24 cellular contexts compared by ENCODE assay signal in genomic region chr6:124076336-124077048, GRCh38.
DNase-seq lines count a peak whose midpoint lies in the region; ATAC-seq and TF ChIP-seq lines count a peak whose summit lies in the region.
"Had no signal": no experiment of that assay in that cellular context is flagged by ENCODE, and none has a peak within 500 bp of the region (broad histone marks: within the 10 kb centered on the region; RNA-seq: fewer than 3 reads in every experiment).

No MANE protein-coding gene starts in this region.

- TF ChIP-seq CTCF in BE2C (IDR thresholded peaks at IDR 0.05; ENCODE audit: low read depth, low read length), result no peak
- no peak for TF ChIP-seq CTCF in HFFc6 (IDR thresholded peaks at IDR 0.05)

- H3K27me3 ChIP-seq in BLaER1 treated with 17β-estradiol and CSF1 and Interleukin-3, amounts not matched to agents 10 nM and 100 nM, result no peaks in the 10 kb centered on the region
- H3K27me3 ChIP-seq in BE2C, result no peaks in the 10 kb centered on the region
- H3K27me3 ChIP-seq: ascending aorta, uterus had no signal

- no peak overlapping the region for H3K27ac Mint-ChIP-seq in HFFc6
- H3K27ac Mint-ChIP-seq: activated naive CD4-positive, alpha-beta T cell treated with anti-CD3 and anti-CD28 coated beads for 36 hours; memory B cell; naive thymus-derived CD8-positive, alpha-beta T cell; T-cell had no signal

- peak overlapping the region in 2 of 10 experiments; percentile 10 to 28; a peak in 2 of 20 replicates for H3K4me3 ChIP-seq in BLaER1 treated with 17β-estradiol and CSF1 and Interleukin-3, amounts not matched to agents 10 nM and 100 nM
- H3K4me3 ChIP-seq in BE2C (ENCODE audit: low read depth, low read length), result no peak overlapping the region
- H3K4me3 ChIP-seq: ascending aorta, coronary artery, GM12878, skin epidermis, uterus had no signal

- H3K36me3 ChIP-seq in BLaER1 treated with 17β-estradiol and CSF1 and Interleukin-3, amounts not matched to agents 10 nM and 100 nM, result no peaks in the 10 kb centered on the region
- no peaks in the 10 kb centered on the region for H3K36me3 ChIP-seq in BE2C
- H3K36me3 ChIP-seq: ascending aorta, uterus had no signal

- CTCF ChIA-PET in HEK293T (lab: Yijun Ruan, JAX), result interaction anchor here (0.6 to 1.2 kb wide), 3 partner anchors 48 to 274 kb away, joined by 3 to 11 read pairs (median 6); no protein-coding TSS in a partner anchor

- H3K9me3 Mint-ChIP-seq in HFFc6, result peaks cover 47% of the 10 kb centered on the region
- H3K9me3 Mint-ChIP-seq: activated naive CD4-positive, alpha-beta T cell treated with anti-CD3 and anti-CD28 coated beads for 36 hours had no signal

- H3K27ac ChIP-seq in BLaER1 treated with 17β-estradiol and CSF1 and Interleukin-3, amounts not matched to agents 10 nM and 100 nM, result peak overlapping the region in 3 of 11 experiments; percentile 4 to 33 (median 8); a peak in 3 of 22 replicates
- H3K27ac ChIP-seq: ascending aorta, coronary artery, KMS-11, skin epidermis, uterus had no signal

- H4K20me1 ChIP-seq in BLaER1 treated with 17β-estradiol and CSF1 and Interleukin-3, amounts not matched to agents 10 nM and 100 nM, result no peaks in the 10 kb centered on the region

- H3K9ac ChIP-seq in BLaER1 treated with 17β-estradiol and CSF1 and Interleukin-3, amounts not matched to agents 10 nM and 100 nM, result peak overlapping the region in 1 of 11 experiments; percentile 30; a peak in 2 of 22 replicates
- H3K9ac ChIP-seq: KMS-11 had no signal

- no peak for ATAC-seq in HG02642 (IDR thresholded peaks at IDR 0.05; ENCODE audit: poor library complexity, unreplicated experiment)
- no peak for ATAC-seq in stimulated activated naive CD8-positive, alpha-beta T cell treated with anti-CD3 and anti-CD28 coated beads, Interleukin-15, Interleukin-2, amounts not matched to agents 100 U/mL and 50 U/mL, for 24 hours
- ATAC-seq: GM12878; naive thymus-derived CD8-positive, alpha-beta T cell; T-cell had no signal

- H3K4me2 ChIP-seq in BLaER1 treated with 17β-estradiol and CSF1 and Interleukin-3, amounts not matched to agents 10 nM and 100 nM, result peak overlapping the region in 8 of 11 experiments; percentile 33 to 87 (median 71); a peak in 16 of 22 replicates
- H3K4me2 ChIP-seq: KMS-11 had no signal

- no peaks in the 10 kb centered on the region for H3K27me3 Mint-ChIP-seq in HFFc6 (ENCODE audit: insufficient read depth)
- H3K27me3 Mint-ChIP-seq: memory B cell, T-cell had no signal

- peaks cover 6% of the 10 kb centered on the region; the same call in 1 of the 2 replicates for H3K36me3 Mint-ChIP-seq in HFFc6 (ENCODE audit: low read depth)
- H3K36me3 Mint-ChIP-seq: memory B cell; naive thymus-derived CD8-positive, alpha-beta T cell; T-cell had no signal

- H3K9me3 ChIP-seq in BLaER1 treated with 17β-estradiol and CSF1 and Interleukin-3, amounts not matched to agents 10 nM and 100 nM (replicated peaks in 1 of 11), result peaks cover 0 to 15% (median 5%) of the 10 kb centered on the region in 11 experiments; a peak in 6 of 22 replicates
- no peaks in the 10 kb centered on the region for H3K9me3 ChIP-seq in BE2C
- H3K9me3 ChIP-seq: ascending aorta, uterus had no signal

- H3K4me1 ChIP-seq in BLaER1 treated with 17β-estradiol and CSF1 and Interleukin-3, amounts not matched to agents 10 nM and 100 nM, result peaks cover 0 to 78% (median 54%) of the 10 kb centered on the region in 10 experiments; a peak in 17 of 20 replicates
- H3K4me1 ChIP-seq in BE2C, result no peaks in the 10 kb centered on the region
- H3K4me1 ChIP-seq: ascending aorta, uterus had no signal

- H3K4me1 Mint-ChIP-seq in HFFc6 (ENCODE audit: low read depth), result no peaks in the 10 kb centered on the region
- H3K4me1 Mint-ChIP-seq: memory B cell; naive thymus-derived CD8-positive, alpha-beta T cell; T-cell had no signal

- POLR2A ChIA-PET in HEK293T (lab: Yijun Ruan, JAX), result interaction anchor here (0.8 to 1.0 kb wide), 2 partner anchors 274 to 746 kb away, joined by 3 read pairs; no protein-coding TSS in a partner anchor

- DNase-seq in HEK293T (ENCODE audit: extremely low spot score) (peak; percentile 44), NCI-H2107 (lab: John Stamatoyannopoulos, UW) (peak; percentile 26), cerebellum (ENCODE audit: low spot score) (peak; percentile 25), BE2C (no peak), HFFc6 (no peak)
- DNase-seq in stimulated activated naive CD8-positive, alpha-beta T cell treated with anti-CD3 and anti-CD28 coated beads, Interleukin-15, Interleukin-2, amounts not matched to agents 100 U/mL and 50 U/mL, for 24 hours, result no peak
- DNase-seq: activated naive CD4-positive, alpha-beta T cell treated with anti-CD3 and anti-CD28 coated beads for 36 hours; activated T-cell treated with anti-CD3 and anti-CD28 coated beads for 4 hours; GDM1; hypothalamus; naive thymus-derived CD8-positive, alpha-beta T cell; NCI-H187 treated with DMSO at 0.1 percent for 48 hours; SHP77; stimulated activated CD4-positive, alpha-beta T cell treated with anti-CD3 and anti-CD28 coated beads, Interleukin-4, amount 100 ng/mL, for 24 hours; T-cell; uterus had no signal

- no peak overlapping the region for H3K4me3 Mint-ChIP-seq in HFFc6
- H3K4me3 Mint-ChIP-seq: activated naive CD4-positive, alpha-beta T cell treated with anti-CD3 and anti-CD28 coated beads for 36 hours; memory B cell; naive thymus-derived CD8-positive, alpha-beta T cell; T-cell had no signal

TF ChIP-seq in HEK293T, 16 proteins besides CTCF, POLR2A, EP300 and RAD21:
- TF ChIP-seq CTBP1 (IDR thresholded peaks at IDR 0.05; ENCODE audit: borderline replicate concordance) (0 out of 2 replicates have a peak, but pooled peaks have one; percentile 5), ELF4 (IDR thresholded peaks at IDR 0.05) (no peak), SUZ12 (IDR thresholded peaks at IDR 0.05) (no peak), L3MBTL2 (conservative IDR thresholded peaks at IDR 0.05) (peak; percentile 33; the same call in 1 of the 2 replicates), ARNT (IDR thresholded peaks at IDR 0.05) (no peak)
- TF ChIP-seq, protein P1, sequence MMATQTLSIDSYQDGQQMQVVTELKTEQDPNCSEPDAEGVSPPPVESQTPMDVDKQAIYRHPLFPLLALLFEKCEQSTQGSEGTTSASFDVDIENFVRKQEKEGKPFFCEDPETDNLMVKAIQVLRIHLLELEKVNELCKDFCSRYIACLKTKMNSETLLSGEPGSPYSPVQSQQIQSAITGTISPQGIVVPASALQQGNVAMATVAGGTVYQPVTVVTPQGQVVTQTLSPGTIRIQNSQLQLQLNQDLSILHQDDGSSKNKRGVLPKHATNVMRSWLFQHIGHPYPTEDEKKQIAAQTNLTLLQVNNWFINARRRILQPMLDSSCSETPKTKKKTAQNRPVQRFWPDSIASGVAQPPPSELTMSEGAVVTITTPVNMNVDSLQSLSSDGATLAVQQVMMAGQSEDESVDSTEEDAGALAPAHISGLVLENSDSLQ (IDR thresholded peaks at IDR 0.05), result peak; percentile 90

Comparison
In these comparisons a context has a peak if more than half of its experiments do, and no peak if none do; other contexts are left out.
1. DNase-seq: peak in HEK293T (single experiment), NCI-H2107 (single experiment) and cerebellum (single experiment); none in BE2C (single experiment), HFFc6 (single experiment) and stimulated activated naive CD8-positive, alpha-beta T cell treated with anti-CD3 and anti-CD28 coated beads, Interleukin-15, Interleukin-2, amounts not matched to agents 100 U/mL and 50 U/mL, for 24 hours (single experiment).